In the genomic region with DNA sequence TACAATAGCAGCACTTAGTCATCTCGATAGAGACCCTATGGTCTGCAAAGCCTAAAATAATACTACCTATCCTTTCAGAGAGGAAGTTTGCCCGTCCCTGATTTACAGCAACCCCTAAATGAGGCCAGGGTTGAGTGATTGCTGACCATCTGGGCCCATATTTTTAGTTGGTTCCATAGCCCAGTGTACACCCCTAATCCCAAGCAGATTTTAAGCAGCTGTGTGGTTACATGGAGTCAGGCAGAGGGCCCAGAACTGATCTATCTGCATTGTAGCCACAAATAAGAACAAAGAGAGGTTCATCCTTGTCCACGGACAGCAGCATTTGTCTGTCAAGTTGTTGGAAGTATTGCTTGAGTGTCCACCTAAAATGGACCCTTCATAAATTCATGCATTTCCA, we compare ENCODE assay signal across 23 cellular contexts.
A peak's percentile ranks its signal among the peaks of the same experiment; 100 is the strongest.
DNase-seq lines count a peak whose midpoint lies in the region; ATAC-seq, FAIRE-seq and TF ChIP-seq lines count a peak whose summit lies in the region.
"Had no signal": no experiment of that assay in that cellular context is flagged by ENCODE, and none has a peak within 500 bp of the region (broad histone marks: within the 10 kb centered on the region; RNA-seq: fewer than 3 reads in every experiment).

No MANE protein-coding gene starts in this region.

- no peaks in the 10 kb centered on the region for H3K9me3 ChIP-seq in breast epithelium
- no peaks in the 10 kb centered on the region for H3K9me3 ChIP-seq in T-helper 17 cell (ENCODE audit: control insufficient read depth, low read length, poor library complexity, severe bottlenecking)
- H3K9me3 ChIP-seq: SK-N-SH had no signal

- H3K27me3 Mint-ChIP-seq in MCF 10A (ENCODE audit: insufficient read depth, unreplicated experiment) (no peaks in the 10 kb centered on the region), T-helper 17 cell (peaks cover 44% of the 10 kb centered on the region)
- H3K27me3 Mint-ChIP-seq in activated T-cell treated with anti-CD3 and anti-CD28 coated beads, Interleukin-2, amount 50 U/mL, for 24 hours = peaks cover 21% of the 10 kb centered on the region

- intact Hi-C loops in MCF 10A (cut with micrococcal nuclease) (no loop called here), breast epithelium (cut with DNase I; ENCODE audit: low total_unique reads) (no loop called here)

- FAIRE-seq in urothelium cell line (lab: Jason Lieb, UNC) = peak; percentile 13
- FAIRE-seq: G401.6 had no signal

- no peak overlapping the region for H3K27ac ChIP-seq in breast epithelium
- H3K27ac ChIP-seq: KMS-11 had no signal

- no peak for DNase-seq in MCF 10A (ENCODE audit: unreplicated experiment)
- no peak for DNase-seq in breast epithelium (ENCODE audit: low spot score in 2 of 2)
- DNase-seq in T-helper 17 cell = no peak
- peak; percentile 78 for DNase-seq in myocyte (ENCODE audit: low read depth)
- no peak for DNase-seq in urothelium cell line (ENCODE audit: low spot score)
- DNase-seq in activated T-cell treated with anti-CD3 and anti-CD28 coated beads, Interleukin-2, amount 50 U/mL, for 24 hours = no peak
- DNase-seq in HEK293T (ENCODE audit: extremely low spot score) = no peak
- DNase-seq: Calu3; DMS53; GOT3; HCEC 1CT; NCI-H1048; NCI-H1417; NCI-H1694; NCI-H2029 treated with DMSO at 0.1 percent for 48 hours; NCI-H748 treated with DMSO at 0.1 percent for 48 hours; NK-92 treated with Interleukin-12 subunit alpha and Interleukin-12 subunit beta, amount 100 ng/mL, for 24 hours; PC-3; SK-N-SH had no signal

- no peak for TF ChIP-seq CTCF in MCF 10A (IDR thresholded peaks at IDR 0.05; ENCODE audit: unreplicated experiment)
- no peak for TF ChIP-seq CTCF in breast epithelium (IDR thresholded peaks at IDR 0.05)

- H3K36me3 ChIP-seq in breast epithelium = no peaks in the 10 kb centered on the region

- H3K27ac Mint-ChIP-seq in MCF 10A (ENCODE audit: low read depth, unreplicated experiment) (peak overlapping the region; percentile 90), T-helper 17 cell (peak overlapping the region; percentile 2)
- H3K27ac Mint-ChIP-seq in activated T-cell treated with anti-CD3 and anti-CD28 coated beads, Interleukin-2, amount 50 U/mL, for 24 hours = no peak overlapping the region
- H3K27ac Mint-ChIP-seq: IgD-negative memory B cell had no signal

- H3K36me3 Mint-ChIP-seq in MCF 10A (ENCODE audit: insufficient read depth, unreplicated experiment) (peaks cover 10% of the 10 kb centered on the region), T-helper 17 cell (ENCODE audit: low read depth) (peaks cover 2% of the 10 kb centered on the region)
- H3K36me3 Mint-ChIP-seq in activated T-cell treated with anti-CD3 and anti-CD28 coated beads, Interleukin-2, amount 50 U/mL, for 24 hours (ENCODE audit: low read depth) = no peaks in the 10 kb centered on the region
- H3K36me3 Mint-ChIP-seq: IgD-negative memory B cell had no signal

- POLR2A ChIA-PET in MCF 10A (lab: Yijun Ruan, JAX) = interaction anchor here (0.6 to 2.0 kb wide), 4 partner anchors 15 to 1598 kb away, joined by 3 to 6 read pairs (median 4); no protein-coding TSS in a partner anchor
- POLR2A ChIA-PET in HEK293T (lab: Yijun Ruan, JAX) = no interaction called here

- H3K4me3 ChIP-seq in breast epithelium = no peak overlapping the region

- H3K27me3 ChIP-seq in breast epithelium = no peaks in the 10 kb centered on the region

- ATAC-seq in T-helper 17 cell (no peak), GM21447 (IDR thresholded peaks at IDR 0.05; ENCODE audit: unreplicated experiment) (no peak)
- ATAC-seq: PC-3 had no signal

- no peaks in the 10 kb centered on the region for H3K4me1 ChIP-seq in breast epithelium

- H3K4me3 Mint-ChIP-seq in MCF 10A (ENCODE audit: unreplicated experiment) (no peak overlapping the region), T-helper 17 cell (no peak overlapping the region)
- H3K4me3 Mint-ChIP-seq in activated T-cell treated with anti-CD3 and anti-CD28 coated beads, Interleukin-2, amount 50 U/mL, for 24 hours = no peak overlapping the region
- H3K4me3 Mint-ChIP-seq: IgD-negative memory B cell had no signal

- H3K9me3 Mint-ChIP-seq in MCF 10A (ENCODE audit: unreplicated experiment) = no peaks in the 10 kb centered on the region
- peaks cover 6% of the 10 kb centered on the region for H3K9me3 Mint-ChIP-seq in activated T-cell treated with anti-CD3 and anti-CD28 coated beads, Interleukin-2, amount 50 U/mL, for 24 hours

- CTCF ChIA-PET in MCF 10A (lab: Yijun Ruan, JAX) (no interaction called here), HEK293T (lab: Yijun Ruan, JAX) (no interaction called here)

- peaks cover 26% of the 10 kb centered on the region for H3K4me1 Mint-ChIP-seq in MCF 10A (ENCODE audit: insufficient read depth, unreplicated experiment)
- peaks cover 32% of the 10 kb centered on the region for H3K4me1 Mint-ChIP-seq in T-helper 17 cell
- H3K4me1 Mint-ChIP-seq in activated T-cell treated with anti-CD3 and anti-CD28 coated beads, Interleukin-2, amount 50 U/mL, for 24 hours (ENCODE audit: low read depth) = peaks cover 52% of the 10 kb centered on the region

- no TSS peak for BruUV-seq in MCF 10A (replicated peaks; lab: Mats Ljungman, UMichigan)

- no peak for TF ChIP-seq POLR2A in breast epithelium (IDR thresholded peaks at IDR 0.05)

TF ChIP-seq in HEK293T, 16 proteins besides CTCF, POLR2A, EP300 and RAD21:
- TF ChIP-seq FOXM1 (IDR thresholded peaks at IDR 0.05; ENCODE audit: borderline replicate concordance) (no peak), ELF4 (IDR thresholded peaks at IDR 0.05) (no peak), FOXK2 (IDR thresholded peaks at IDR 0.05) (no peak), TARDBP (IDR thresholded peaks at IDR 0.05) (no peak), ARNT (IDR thresholded peaks at IDR 0.05) (no peak)
